Comparison of ENCODE assay signal across 1 cellular context in genomic region chr17:29927546-29927945, GRCh38.
TF ChIP-seq lines count a peak whose summit lies in the region.

No MANE protein-coding gene starts in this region.

TF ChIP-seq in GM12878, 131 proteins besides CTCF, POLR2A, EP300 and RAD21:
- TF ChIP-seq ZZZ3 (IDR thresholded peaks at IDR 0.05; ENCODE audit: control insufficient read depth, insufficient read length, low read depth): no peak
- TF ChIP-seq FOS (IDR thresholded peaks at IDR 0.05; ENCODE audit: borderline replicate concordance, extremely low read depth, insufficient read length): no peak
- TF ChIP-seq SMAD5 (IDR thresholded peaks at IDR 0.05; ENCODE audit: low read depth): no peak
- TF ChIP-seq TAF1 (IDR thresholded peaks at IDR 0.05; ENCODE audit: borderline replicate concordance, low read depth, low read length): no peak
- TF ChIP-seq, protein P1, sequence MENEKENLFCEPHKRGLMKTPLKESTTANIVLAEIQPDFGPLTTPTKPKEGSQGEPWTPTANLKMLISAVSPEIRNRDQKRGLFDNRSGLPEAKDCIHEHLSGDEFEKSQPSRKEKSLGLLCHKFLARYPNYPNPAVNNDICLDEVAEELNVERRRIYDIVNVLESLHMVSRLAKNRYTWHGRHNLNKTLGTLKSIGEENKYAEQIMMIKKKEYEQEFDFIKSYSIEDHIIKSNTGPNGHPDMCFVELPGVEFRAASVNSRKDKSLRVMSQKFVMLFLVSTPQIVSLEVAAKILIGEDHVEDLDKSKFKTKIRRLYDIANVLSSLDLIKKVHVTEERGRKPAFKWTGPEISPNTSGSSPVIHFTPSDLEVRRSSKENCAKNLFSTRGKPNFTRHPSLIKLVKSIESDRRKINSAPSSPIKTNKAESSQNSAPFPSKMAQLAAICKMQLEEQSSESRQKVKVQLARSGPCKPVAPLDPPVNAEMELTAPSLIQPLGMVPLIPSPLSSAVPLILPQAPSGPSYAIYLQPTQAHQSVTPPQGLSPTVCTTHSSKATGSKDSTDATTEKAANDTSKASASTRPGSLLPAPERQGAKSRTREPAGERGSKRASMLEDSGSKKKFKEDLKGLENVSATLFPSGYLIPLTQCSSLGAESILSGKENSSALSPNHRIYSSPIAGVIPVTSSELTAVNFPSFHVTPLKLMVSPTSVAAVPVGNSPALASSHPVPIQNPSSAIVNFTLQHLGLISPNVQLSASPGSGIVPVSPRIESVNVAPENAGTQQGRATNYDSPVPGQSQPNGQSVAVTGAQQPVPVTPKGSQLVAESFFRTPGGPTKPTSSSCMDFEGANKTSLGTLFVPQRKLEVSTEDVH (IDR thresholded peaks at IDR 0.05; ENCODE audit: low read depth, partially characterized antibody): no peak
- no peak for TF ChIP-seq DPF2 (IDR thresholded peaks at IDR 0.05)
- TF ChIP-seq, protein P2, sequence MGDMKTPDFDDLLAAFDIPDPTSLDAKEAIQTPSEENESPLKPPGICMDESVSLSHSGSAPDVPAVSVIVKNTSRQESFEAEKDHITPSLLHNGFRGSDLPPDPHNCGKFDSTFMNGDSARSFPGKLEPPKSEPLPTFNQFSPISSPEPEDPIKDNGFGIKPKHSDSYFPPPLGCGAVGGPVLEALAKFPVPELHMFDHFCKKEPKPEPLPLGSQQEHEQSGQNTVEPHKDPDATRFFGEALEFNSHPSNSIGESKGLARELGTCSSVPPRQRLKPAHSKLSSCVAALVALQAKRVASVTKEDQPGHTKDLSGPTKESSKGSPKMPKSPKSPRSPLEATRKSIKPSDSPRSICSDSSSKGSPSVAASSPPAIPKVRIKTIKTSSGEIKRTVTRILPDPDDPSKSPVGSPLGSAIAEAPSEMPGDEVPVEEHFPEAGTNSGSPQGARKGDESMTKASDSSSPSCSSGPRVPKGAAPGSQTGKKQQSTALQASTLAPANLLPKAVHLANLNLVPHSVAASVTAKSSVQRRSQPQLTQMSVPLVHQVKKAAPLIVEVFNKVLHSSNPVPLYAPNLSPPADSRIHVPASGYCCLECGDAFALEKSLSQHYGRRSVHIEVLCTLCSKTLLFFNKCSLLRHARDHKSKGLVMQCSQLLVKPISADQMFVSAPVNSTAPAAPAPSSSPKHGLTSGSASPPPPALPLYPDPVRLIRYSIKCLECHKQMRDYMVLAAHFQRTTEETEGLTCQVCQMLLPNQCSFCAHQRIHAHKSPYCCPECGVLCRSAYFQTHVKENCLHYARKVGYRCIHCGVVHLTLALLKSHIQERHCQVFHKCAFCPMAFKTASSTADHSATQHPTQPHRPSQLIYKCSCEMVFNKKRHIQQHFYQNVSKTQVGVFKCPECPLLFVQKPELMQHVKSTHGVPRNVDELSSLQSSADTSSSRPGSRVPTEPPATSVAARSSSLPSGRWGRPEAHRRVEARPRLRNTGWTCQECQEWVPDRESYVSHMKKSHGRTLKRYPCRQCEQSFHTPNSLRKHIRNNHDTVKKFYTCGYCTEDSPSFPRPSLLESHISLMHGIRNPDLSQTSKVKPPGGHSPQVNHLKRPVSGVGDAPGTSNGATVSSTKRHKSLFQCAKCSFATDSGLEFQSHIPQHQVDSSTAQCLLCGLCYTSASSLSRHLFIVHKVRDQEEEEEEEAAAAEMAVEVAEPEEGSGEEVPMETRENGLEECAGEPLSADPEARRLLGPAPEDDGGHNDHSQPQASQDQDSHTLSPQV (IDR thresholded peaks at IDR 0.05): no peak
- no peak for TF ChIP-seq MXI1 (IDR thresholded peaks at IDR 0.05; ENCODE audit: low read depth, low read length)
- TF ChIP-seq CUX1 (IDR thresholded peaks at IDR 0.05; ENCODE audit: insufficient replicate concordance, low read depth, low read length): no peak
- TF ChIP-seq ZNF274 (IDR thresholded peaks at IDR 0.05; ENCODE audit: insufficient read depth, insufficient read length): no peak
- TF ChIP-seq EED (IDR thresholded peaks at IDR 0.05; ENCODE audit: low read depth): no peak
- TF ChIP-seq EGR1 (IDR thresholded peaks at IDR 0.05; ENCODE audit: borderline replicate concordance in 1 of 2, low read depth in 2 of 2, low read length in 2 of 2): no peak
- no peak for TF ChIP-seq NFYA (IDR thresholded peaks at IDR 0.05; ENCODE audit: borderline replicate concordance, low read depth, low read length)
- no peak for TF ChIP-seq MYB (IDR thresholded peaks at IDR 0.05; ENCODE audit: borderline replicate concordance, low read depth, low read length)
- TF ChIP-seq, protein P3, sequence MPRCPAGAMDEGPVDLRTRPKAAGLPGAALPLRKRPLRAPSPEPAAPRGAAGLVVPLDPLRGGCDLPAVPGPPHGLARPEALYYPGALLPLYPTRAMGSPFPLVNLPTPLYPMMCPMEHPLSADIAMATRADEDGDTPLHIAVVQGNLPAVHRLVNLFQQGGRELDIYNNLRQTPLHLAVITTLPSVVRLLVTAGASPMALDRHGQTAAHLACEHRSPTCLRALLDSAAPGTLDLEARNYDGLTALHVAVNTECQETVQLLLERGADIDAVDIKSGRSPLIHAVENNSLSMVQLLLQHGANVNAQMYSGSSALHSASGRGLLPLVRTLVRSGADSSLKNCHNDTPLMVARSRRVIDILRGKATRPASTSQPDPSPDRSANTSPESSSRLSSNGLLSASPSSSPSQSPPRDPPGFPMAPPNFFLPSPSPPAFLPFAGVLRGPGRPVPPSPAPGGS (IDR thresholded peaks at IDR 0.05; ENCODE audit: borderline replicate concordance, insufficient read depth, low read depth, low read length, poor library complexity, severe bottlenecking): no peak
- no peak for TF ChIP-seq TCF7 (IDR thresholded peaks at IDR 0.05; ENCODE audit: borderline replicate concordance)
